ENCODE assay signal across 8 cellular contexts in genomic region chr3:97970929-97971460, GRCh38. TPM values are rescaled to one million over a fixed set of nuclear protein-coding genes. Genes with fewer than 3 reads are reported as not detected.
DNase-seq lines count a peak whose midpoint lies in the region; ATAC-seq, FAIRE-seq and TF ChIP-seq lines count a peak whose summit lies in the region.

No MANE protein-coding gene starts in this region.

- no peak for DNase-seq in heart left ventricle
- no peak for DNase-seq in right cardiac atrium
- no peak for DNase-seq in activated CD8-positive, alpha-beta T cell treated with anti-CD3 and anti-CD28 coated beads for 36 hours
- no peak for DNase-seq in kidney
- DNase-seq in uterus, result no peak

- no peak for TF ChIP-seq POLR2A in heart left ventricle (IDR thresholded peaks at IDR 0.05)
- no peak for TF ChIP-seq POLR2A in uterus (IDR thresholded peaks at IDR 0.05)

- H3K36me3 ChIP-seq in heart left ventricle, result peaks cover 0 to 12% (median 6%) of the 10 kb centered on the region in 9 donors
- no peaks in the 10 kb centered on the region for H3K36me3 ChIP-seq in kidney (ENCODE audit: control insufficient read depth in 1 of 2, insufficient read depth in 2 of 2, low read length in 2 of 2)
- H3K36me3 ChIP-seq in uterus, result no peaks in the 10 kb centered on the region

- peak overlapping the region in 9 of 12 donors; percentile 72 to 94 (median 80) for H3K4me3 ChIP-seq in heart left ventricle
- H3K4me3 ChIP-seq in right cardiac atrium (ENCODE audit: low read length), result no peak overlapping the region
- H3K4me3 ChIP-seq in kidney (ENCODE audit: low read length in 2 of 2), result peak overlapping the region; percentile 65 to 73
- H3K4me3 ChIP-seq in uterus, result peak overlapping the region in 1 of 2 donors; percentile 79

- peak overlapping the region in 1 of 2 donors; percentile 83 for H3K9ac ChIP-seq in kidney (ENCODE audit: low read length in 2 of 2)

- ATAC-seq in heart left ventricle (no peak), right cardiac atrium (no peak), GM18520 (IDR thresholded peaks at IDR 0.05; ENCODE audit: unreplicated experiment) (no peak), HG02981 (IDR thresholded peaks at IDR 0.05; ENCODE audit: unreplicated experiment) (no peak), HG03108 (IDR thresholded peaks at IDR 0.05; ENCODE audit: unreplicated experiment) (no peak)
- no peak for ATAC-seq in activated CD8-positive, alpha-beta T cell treated with anti-CD3 and anti-CD28 coated beads for 36 hours

- H3K4me1 ChIP-seq in heart left ventricle (peaks cover 0 to 25% (median 8%) of the 10 kb centered on the region in 12 donors), right cardiac atrium (ENCODE audit: control insufficient read depth, insufficient read depth, low read length) (peaks cover 3% of the 10 kb centered on the region), kidney (ENCODE audit: control insufficient read depth in 1 of 2, insufficient read depth in 1 of 2, low read depth in 1 of 2, low read length in 2 of 2) (peaks cover 5% of the 10 kb centered on the region in 2 donors), uterus (peaks cover 0 to 6% of the 10 kb centered on the region in 2 donors)

- H3K9me3 ChIP-seq in heart left ventricle, result no peaks in the 10 kb centered on the region
- no peaks in the 10 kb centered on the region for H3K9me3 ChIP-seq in right cardiac atrium (ENCODE audit: control insufficient read depth, low read length)
- no peaks in the 10 kb centered on the region for H3K9me3 ChIP-seq in kidney (ENCODE audit: control insufficient read depth in 1 of 2, low read length in 2 of 2)
- H3K9me3 ChIP-seq in uterus, result no peaks in the 10 kb centered on the region

- peak overlapping the region; percentile 89 for H3K4me3 Mint-ChIP-seq in activated CD8-positive, alpha-beta T cell treated with anti-CD3 and anti-CD28 coated beads for 36 hours

- CTCF ChIA-PET in activated CD8-positive, alpha-beta T cell treated with anti-CD3 and anti-CD28 coated beads for 36 hours (lab: Charles Lee), result interaction anchor here (0.8 to 5.8 kb wide), 8 partner anchors 10 to 155 kb away, joined by 3 to 44 read pairs (median 4); partner anchors contain the start of gene CRYBG3

- no peak for FAIRE-seq in kidney (lab: Jason Lieb, UNC)

- TF ChIP-seq CTCF in heart left ventricle (IDR thresholded peaks at IDR 0.05) (no peak), kidney (IDR thresholded peaks at IDR 0.05; ENCODE audit: borderline replicate concordance, extremely low read depth, insufficient read depth) (no peak), uterus (IDR thresholded peaks at IDR 0.05) (no peak)
- no peak for TF ChIP-seq CTCF in activated CD8-positive, alpha-beta T cell treated with anti-CD3 and anti-CD28 coated beads for 36 hours (IDR thresholded peaks at IDR 0.05)

- WGBS in heart left ventricle, 4 donors, result 73 to 83% (median 80%) methylated on average over 9 of the region's 9 CpGs
- WGBS in right cardiac atrium, result 71% methylated on average over 9 of the region's 9 CpGs

- peak overlapping the region in 10 of 12 donors; percentile 57 to 88 (median 82) for H3K27ac ChIP-seq in heart left ventricle
- H3K27ac ChIP-seq in right cardiac atrium (ENCODE audit: low read length), result no peak overlapping the region
- H3K27ac ChIP-seq in kidney (ENCODE audit: low read depth in 2 of 2, low read length in 2 of 2), result peak overlapping the region; percentile 43 to 66
- H3K27ac ChIP-seq in uterus, result peak overlapping the region; percentile 80 to 90

- intact Hi-C loops in heart left ventricle (cut with DNase I) (loop anchor here in 3 of 10 donors (5.0 kb wide), 3 partner anchors 51 to 179 kb away; partner anchors contain the start of gene CRYBG3 (in 3 of the 3)), right cardiac atrium (cut with DNase I) (no loop called here), kidney (cut with DNase I) (no loop called here), uterus (cut with DNase I; ENCODE audit: low total_unique reads) (no loop called here)
- intact Hi-C loops in activated CD8-positive, alpha-beta T cell treated with anti-CD3 and anti-CD28 coated beads for 36 hours (cut with micrococcal nuclease), result loop anchor here (5.0 kb wide), 1 partner anchor 51 kb away; no protein-coding TSS in a partner anchor

- POLR2A ChIA-PET in activated CD8-positive, alpha-beta T cell treated with anti-CD3 and anti-CD28 coated beads for 36 hours (lab: Charles Lee), result interaction anchor here (0.9 to 1.2 kb wide), 2 partner anchors 17 to 150 kb away, joined by 3 to 5 read pairs; partner anchors contain the start of gene CRYBG3

- H3K27ac Mint-ChIP-seq in activated CD8-positive, alpha-beta T cell treated with anti-CD3 and anti-CD28 coated beads for 36 hours, result peak overlapping the region; percentile 96

- H3K27me3 Mint-ChIP-seq in activated CD8-positive, alpha-beta T cell treated with anti-CD3 and anti-CD28 coated beads for 36 hours, result no peaks in the 10 kb centered on the region

- H3K27me3 ChIP-seq in heart left ventricle (no peaks in the 10 kb centered on the region), right cardiac atrium (ENCODE audit: control insufficient read depth, insufficient read depth) (no peaks in the 10 kb centered on the region), uterus (no peaks in the 10 kb centered on the region)

- peaks cover 59% of the 10 kb centered on the region for H3K4me1 Mint-ChIP-seq in activated CD8-positive, alpha-beta T cell treated with anti-CD3 and anti-CD28 coated beads for 36 hours (ENCODE audit: low read depth)

- no peaks in the 10 kb centered on the region for H3K9me3 Mint-ChIP-seq in activated CD8-positive, alpha-beta T cell treated with anti-CD3 and anti-CD28 coated beads for 36 hours

- peaks cover 25% of the 10 kb centered on the region for H3K36me3 Mint-ChIP-seq in activated CD8-positive, alpha-beta T cell treated with anti-CD3 and anti-CD28 coated beads for 36 hours (ENCODE audit: low read depth)

RNA-seq across cellular contexts. Expression of gene RIOX2, which starts 1.2 kb away (rescaled TPM):
- total RNA-seq in heart left ventricle (10 to 100 TPM; 10.3 to 15.9 (median 12.1) TPM), right cardiac atrium (10 to 100 TPM; 10.3 to 15.3 (median 13.0) TPM), kidney (26.7 TPM), uterus (10 to 100 TPM in 3 of 4 donors, 1 to 10 TPM in 1; 8.8 to 35.5 (median 22.1) TPM)
- polyA plus RNA-seq in heart left ventricle (10 to 100 TPM in 1 of 2 donors, 1 to 10 TPM in 1; 8.9 to 13.3 TPM), right cardiac atrium (9.3 TPM), kidney (ENCODE audit: insufficient read depth, low read depth, low replicate concordance) (19.8 TPM)
- total RNA-seq in activated CD8-positive, alpha-beta T cell treated with anti-CD3 and anti-CD28 coated beads for 36 hours, result 10 to 100 TPM; 41.2 to 43.3 TPM
